Comparison of ENCODE assay signal across 22 cellular contexts in genomic region chr15:38883987-38884386, GRCh38.
DNase-seq lines count a peak whose midpoint lies in the region; ATAC-seq, FAIRE-seq and TF ChIP-seq lines count a peak whose summit lies in the region.
"Had no signal": no experiment of that assay in that cellular context is flagged by ENCODE, and none has a peak within 500 bp of the region (broad histone marks: within the 10 kb centered on the region; RNA-seq: fewer than 3 reads in every experiment).

No MANE protein-coding gene starts in this region.

- H3K36me3 ChIP-seq in bronchial epithelial cell (ENCODE audit: control insufficient read depth, insufficient read depth, low read length) = no peaks in the 10 kb centered on the region
- H3K36me3 ChIP-seq in osteoblast (ENCODE audit: insufficient read depth, low read length) = no peaks in the 10 kb centered on the region
- H3K36me3 ChIP-seq: BLaER1 treated with 17β-estradiol and CSF1 and Interleukin-3, amounts not matched to agents 10 nM and 100 nM; heart left ventricle; thyroid gland had no signal

- ATAC-seq in T-cell (replicated peaks in 1 of 4) = no peak
- no peak for ATAC-seq in GM18511 (IDR thresholded peaks at IDR 0.05; ENCODE audit: unreplicated experiment)
- ATAC-seq: heart left ventricle; stimulated activated naive B cell treated with anti-CD40 and anti-IgM and Interleukin-4, amounts not matched to agents 10 μg/mL and 1 μg/mL and 100 μg/mL, for 72 hours had no signal

- H2AFZ ChIP-seq in osteoblast (ENCODE audit: low read length) = no peak overlapping the region

- H3K27me3 Mint-ChIP-seq in T-cell = peaks cover 0 to 6% of the 10 kb centered on the region in 2 donors

- H3K36me3 Mint-ChIP-seq in T-cell = no peaks in the 10 kb centered on the region
- H3K36me3 Mint-ChIP-seq: stimulated activated naive B cell treated with anti-CD40 and anti-IgM and Interleukin-4, amounts not matched to agents 10 μg/mL and 1 μg/mL and 100 μg/mL, for 72 hours had no signal

- FAIRE-seq in bronchial epithelial cell (lab: Jason Lieb, UNC) = peak; percentile 47
- FAIRE-seq: kidney had no signal

- CTCF ChIA-PET in T-cell (lab: Charles Lee) = no interaction called here

- no peaks in the 10 kb centered on the region for H3K9me3 Mint-ChIP-seq in T-cell
- H3K9me3 Mint-ChIP-seq: stimulated activated naive B cell treated with anti-CD40 and anti-IgM and Interleukin-4, amounts not matched to agents 10 μg/mL and 1 μg/mL and 100 μg/mL, for 72 hours had no signal

- H3K9me3 ChIP-seq in osteoblast (ENCODE audit: low read depth, low read length) = no peaks in the 10 kb centered on the region
- H3K9me3 ChIP-seq: BLaER1 treated with 17β-estradiol and CSF1 and Interleukin-3, amounts not matched to agents 10 nM and 100 nM; thyroid gland had no signal

- no peak overlapping the region for H3K4me2 ChIP-seq in osteoblast (ENCODE audit: insufficient read depth, low read length)

- TF ChIP-seq CTCF in bronchial epithelial cell (IDR thresholded peaks at IDR 0.05; ENCODE audit: insufficient read depth, low read length, severe bottlenecking) (no peak), osteoblast (IDR thresholded peaks at IDR 0.05; ENCODE audit: extremely low read depth, low read depth, low read length) (no peak)

- no peaks in the 10 kb centered on the region for H4K20me1 ChIP-seq in osteoblast (ENCODE audit: insufficient read depth, low read length)
- H4K20me1 ChIP-seq: BLaER1 treated with 17β-estradiol and CSF1 and Interleukin-3, amounts not matched to agents 10 nM and 100 nM had no signal

- no peak overlapping the region for H3K27ac Mint-ChIP-seq in T-cell
- H3K27ac Mint-ChIP-seq: stimulated activated naive B cell treated with anti-CD40 and anti-IgM and Interleukin-4, amounts not matched to agents 10 μg/mL and 1 μg/mL and 100 μg/mL, for 72 hours had no signal

- POLR2A ChIA-PET in T-cell (lab: Charles Lee) = interaction anchor here in 1 of 2 donors (0.5 kb wide), 1 partner anchor 198 kb away, joined by 3 read pairs; no protein-coding TSS in a partner anchor

- DNase-seq in EL (peak; percentile 83), NCI-H2171 treated with DMSO at 0.1 percent for 48 hours (lab: John Stamatoyannopoulos, UW) (peak; percentile 92), bronchial epithelial cell (ENCODE audit: low read depth) (no peak), osteoblast (ENCODE audit: insufficient read length, low spot score, missing footprints) (no peak), T-cell (no peak), DMS79 treated with DMSO at 0.1 percent for 48 hours (lab: John Stamatoyannopoulos, UW) (no peak)
- no peak for DNase-seq in activated CD4-positive, CD25-positive, alpha-beta regulatory T cell treated with anti-CD3 and anti-CD28 coated beads, Interleukin-2, amount 50 U/mL, for 72 hours
- DNase-seq: activated CD4-positive, alpha-beta T cell treated with anti-CD3 and anti-CD28 coated beads for 4 hours; anterior cingulate cortex; heart left ventricle; kidney; midbrain; MM.1S; NCI-H1930; NCI-H510A treated with DMSO at 0.1 percent for 48 hours; retina; stimulated activated CD4-positive, alpha-beta T cell treated with anti-CD3 and anti-CD28 coated beads, Interleukin-15, amount 100 ng/mL, for 24 hours; stimulated activated naive B cell treated with anti-CD40 and anti-IgM and Interleukin-4, amounts not matched to agents 10 μg/mL and 1 μg/mL and 100 μg/mL, for 72 hours; thyroid gland had no signal

- H3K4me1 Mint-ChIP-seq in T-cell = peaks cover 5 to 9% (median 9%) of the 10 kb centered on the region in 3 donors
- H3K4me1 Mint-ChIP-seq: stimulated activated naive B cell treated with anti-CD40 and anti-IgM and Interleukin-4, amounts not matched to agents 10 μg/mL and 1 μg/mL and 100 μg/mL, for 72 hours had no signal

- no peak overlapping the region for H3K4me3 Mint-ChIP-seq in T-cell
- H3K4me3 Mint-ChIP-seq: stimulated activated naive B cell treated with anti-CD40 and anti-IgM and Interleukin-4, amounts not matched to agents 10 μg/mL and 1 μg/mL and 100 μg/mL, for 72 hours had no signal

- H3K79me2 ChIP-seq in osteoblast (ENCODE audit: insufficient read depth, low read length) = no peaks in the 10 kb centered on the region

- peak overlapping the region; percentile 85 for H3K27ac ChIP-seq in osteoblast (ENCODE audit: low read depth, low read length)
- H3K27ac ChIP-seq: BLaER1 treated with 17β-estradiol and CSF1 and Interleukin-3, amounts not matched to agents 10 nM and 100 nM; heart left ventricle; SK-N-MC; thyroid gland had no signal

- H3K4me3 ChIP-seq in bronchial epithelial cell (ENCODE audit: low read depth, low read length) (no peak overlapping the region), osteoblast (ENCODE audit: insufficient read depth, low read length) (no peak overlapping the region)
- H3K4me3 ChIP-seq: BLaER1 treated with 17β-estradiol and CSF1 and Interleukin-3, amounts not matched to agents 10 nM and 100 nM; heart left ventricle; SK-N-MC; thyroid gland had no signal

- H3K4me1 ChIP-seq in osteoblast (ENCODE audit: insufficient read depth, low read length) = peaks cover 48% of the 10 kb centered on the region

- H3K27me3 ChIP-seq in bronchial epithelial cell (ENCODE audit: control insufficient read depth, insufficient read depth, low read length) (no peaks in the 10 kb centered on the region), osteoblast (ENCODE audit: insufficient read depth, low read length) (no peaks in the 10 kb centered on the region)
- H3K27me3 ChIP-seq: BLaER1 treated with 17β-estradiol and CSF1 and Interleukin-3, amounts not matched to agents 10 nM and 100 nM; heart left ventricle; thyroid gland had no signal

Comparison
In these comparisons a context has a peak if more than half of its experiments do, and no peak if none do; other contexts are left out.
1. DNase-seq: peak in EL (single experiment) and NCI-H2171 treated with DMSO at 0.1 percent for 48 hours (single experiment); none in bronchial epithelial cell (single experiment), osteoblast (single experiment), activated CD4-positive, CD25-positive, alpha-beta regulatory T cell treated with anti-CD3 and anti-CD28 coated beads, Interleukin-2, amount 50 U/mL, for 72 hours (single experiment), T-cell (0 of 34) and DMS79 treated with DMSO at 0.1 percent for 48 hours (single experiment).